In the genomic region with DNA sequence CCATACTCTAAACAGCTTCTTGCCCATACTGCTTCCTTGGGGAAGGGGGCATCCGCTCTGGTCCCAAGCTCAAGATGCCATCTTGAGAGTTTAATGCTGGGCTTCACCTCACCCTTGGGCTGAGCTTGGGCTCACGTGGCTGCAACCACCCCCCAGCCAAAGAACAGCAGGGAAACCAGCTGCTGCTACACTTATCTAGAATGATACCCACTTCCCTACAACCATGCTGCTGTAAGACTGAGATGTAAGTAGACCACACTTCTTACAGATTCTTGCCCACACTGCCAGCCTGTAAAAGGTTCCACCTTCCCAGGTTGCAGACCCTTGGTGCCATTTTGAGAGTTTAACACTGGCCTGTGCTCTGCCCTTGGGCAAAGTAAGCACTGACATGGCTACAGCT, we compare ENCODE assay signal across 21 cellular contexts. TPM values are rescaled to one million over a fixed set of nuclear protein-coding genes. Genes with fewer than 3 reads are reported as not detected.
DNase-seq lines count a peak whose midpoint lies in the region; ATAC-seq, FAIRE-seq and TF ChIP-seq lines count a peak whose summit lies in the region.
"Had no signal": no experiment of that assay in that cellular context is flagged by ENCODE, and none has a peak within 500 bp of the region (broad histone marks: within the 10 kb centered on the region; RNA-seq: fewer than 3 reads in every experiment).

No MANE protein-coding gene starts in this region.

- no peak overlapping the region for H3K18ac ChIP-seq in neuronal stem cell (ENCODE audit: low read length)

- peak overlapping the region in 6 of 11 experiments; percentile 4 to 45 (median 12); a peak in 5 of 22 replicates for H3K4me2 ChIP-seq in BLaER1 treated with 17β-estradiol and CSF1 and Interleukin-3, amounts not matched to agents 10 nM and 100 nM
- no peak overlapping the region for H3K4me2 ChIP-seq in neuronal stem cell (ENCODE audit: insufficient read depth, low read length, poor library complexity, severe bottlenecking)
- H3K4me2 ChIP-seq: GM23338 had no signal

- FAIRE-seq in bronchial epithelial cell (lab: Jason Lieb, UNC): peak; percentile 50
- FAIRE-seq: D721Med, GM12891 had no signal

- no peak overlapping the region for H3K14ac ChIP-seq in neuronal stem cell (ENCODE audit: low read length)

- H2AK5ac ChIP-seq in neuronal stem cell (ENCODE audit: low read depth, low read length): no peak overlapping the region

- H3K4ac ChIP-seq in neuronal stem cell (ENCODE audit: low read length): no peak overlapping the region

- H3K23ac ChIP-seq in neuronal stem cell (ENCODE audit: low read depth, low read length, poor library complexity): no peak overlapping the region

- H2BK15ac ChIP-seq in neuronal stem cell (ENCODE audit: low read length): no peak overlapping the region

- no peak overlapping the region for H2BK5ac ChIP-seq in neuronal stem cell (ENCODE audit: low read length)

- no CpG with 5 or more reads among the region's 2 CpGs for WGBS in neuronal stem cell (ENCODE audit: extremely low coverage in 2 of 2, insufficient read length in 2 of 2, insufficient replicate concordance in 1 of 2), 2 donors

- H2AFZ ChIP-seq in neuronal stem cell (ENCODE audit: low read length): no peak overlapping the region
- H2AFZ ChIP-seq: GM23338 had no signal

- no peak overlapping the region for H2BK120ac ChIP-seq in neuronal stem cell (ENCODE audit: low read depth, low read length)

- H3K79me1 ChIP-seq in neuronal stem cell (ENCODE audit: low read depth, low read length): peaks cover 2% of the 10 kb centered on the region

- H4K91ac ChIP-seq in neuronal stem cell (ENCODE audit: low read depth, low read length, poor library complexity): no peak overlapping the region

- ATAC-seq in GM19452 (IDR thresholded peaks at IDR 0.05; ENCODE audit: unreplicated experiment): no peak
- ATAC-seq: GM23338, HCT116 had no signal

- H3K4me3 ChIP-seq in BLaER1 treated with 17β-estradiol and CSF1 and Interleukin-3, amounts not matched to agents 10 nM and 100 nM: no peak overlapping the region
- H3K4me3 ChIP-seq in bronchial epithelial cell (ENCODE audit: low read depth, low read length): no peak overlapping the region
- H3K4me3 ChIP-seq in neuronal stem cell (ENCODE audit: low read length in 2 of 2): peak overlapping the region in 1 of 2 donors; percentile 36
- H3K4me3 ChIP-seq: GM23338 had no signal

- H4K20me1 ChIP-seq in BLaER1 treated with 17β-estradiol and CSF1 and Interleukin-3, amounts not matched to agents 10 nM and 100 nM: no peaks in the 10 kb centered on the region

- 0 out of 22 replicates have a peak, but pooled peaks cover 0 to 5% (median 0%) of the 10 kb centered on the region in 11 experiments for H3K36me3 ChIP-seq in BLaER1 treated with 17β-estradiol and CSF1 and Interleukin-3, amounts not matched to agents 10 nM and 100 nM
- H3K36me3 ChIP-seq in bronchial epithelial cell (ENCODE audit: control insufficient read depth, insufficient read depth, low read length) (no peaks in the 10 kb centered on the region), neuronal stem cell (replicated peaks in 1 of 2; ENCODE audit: control insufficient read depth in 2 of 2, insufficient read depth in 2 of 2, low read length in 2 of 2) (no peaks in the 10 kb centered on the region)

- DNase-seq in bronchial epithelial cell (ENCODE audit: low read depth): no peak
- no peak for DNase-seq in neuronal stem cell (ENCODE audit: low spot score)
- no peak for DNase-seq in GM03348 (ENCODE audit: low spot score)
- DNase-seq in iPS-NIHi11 (ENCODE audit: low spot score): no peak
- DNase-seq: CD4-positive, alpha-beta T cell; CD8-positive, alpha-beta memory T cell; DMS 273 treated with DMSO at 0.1 percent for 48 hours; EL; GDM1; H9 had no signal

- H4K8ac ChIP-seq in neuronal stem cell (ENCODE audit: low read depth, low read length): peak overlapping the region; percentile 20

- peaks cover 46 to 57% (median 49%) of the 10 kb centered on the region in 11 experiments for H3K9me3 ChIP-seq in BLaER1 treated with 17β-estradiol and CSF1 and Interleukin-3, amounts not matched to agents 10 nM and 100 nM (replicated peaks in 1 of 11)
- peaks cover 0 to 8% of the 10 kb centered on the region in 2 donors for H3K9me3 ChIP-seq in neuronal stem cell (replicated peaks in 1 of 2; ENCODE audit: control insufficient read depth in 2 of 2, insufficient read depth in 1 of 2, low read depth in 1 of 2, low read length in 2 of 2)

- peaks cover 0 to 13% (median 9%) of the 10 kb centered on the region in 10 experiments; a peak in 13 of 20 replicates for H3K4me1 ChIP-seq in BLaER1 treated with 17β-estradiol and CSF1 and Interleukin-3, amounts not matched to agents 10 nM and 100 nM
- H3K4me1 ChIP-seq in neuronal stem cell (ENCODE audit: control insufficient read depth in 2 of 2, insufficient read depth in 1 of 2, low read depth in 1 of 2, low read length in 2 of 2): no peaks in the 10 kb centered on the region

- H3K27ac ChIP-seq in BLaER1 treated with 17β-estradiol and CSF1 and Interleukin-3, amounts not matched to agents 10 nM and 100 nM: no peak overlapping the region
- H3K27ac ChIP-seq in neuronal stem cell (replicated peaks; ENCODE audit: low read length): no peak overlapping the region

- H3K9ac ChIP-seq in BLaER1 treated with 17β-estradiol and CSF1 and Interleukin-3, amounts not matched to agents 10 nM and 100 nM: no peak overlapping the region
- H3K9ac ChIP-seq in neuronal stem cell (ENCODE audit: low read depth, low read length, poor library complexity): no peak overlapping the region

- H2BK12ac ChIP-seq in neuronal stem cell (ENCODE audit: low read length): no peak overlapping the region

- H3K27me3 ChIP-seq in BLaER1 treated with 17β-estradiol and CSF1 and Interleukin-3, amounts not matched to agents 10 nM and 100 nM: no peaks in the 10 kb centered on the region
- H3K27me3 ChIP-seq in bronchial epithelial cell (ENCODE audit: control insufficient read depth, insufficient read depth, low read length) (no peaks in the 10 kb centered on the region), neuronal stem cell (ENCODE audit: control insufficient read depth in 3 of 3, insufficient read depth in 3 of 3, low read depth in 1 of 3, low read length in 3 of 3) (no peaks in the 10 kb centered on the region)

- no peak for TF ChIP-seq CTCF in bronchial epithelial cell (IDR thresholded peaks at IDR 0.05; ENCODE audit: insufficient read depth, low read length, severe bottlenecking)

RNA-seq across cellular contexts. Expression of a gene that starts 9.7 kb away (rescaled TPM):
- total RNA-seq in bronchial epithelial cell: not detected in 2 replicates
- polyA plus RNA-seq in neuronal stem cell (2013, experiment 1 of 2): not detected
- polyA plus RNA-seq in neuronal stem cell (2013, experiment 2 of 2): not detected
- total RNA-seq: A172; A673; CD4-positive, alpha-beta T cell; CD8-positive, alpha-beta memory T cell; GM23338; H4; H9 had no signal
- polyA plus RNA-seq: BJ; CD8-positive, alpha-beta memory T cell; GM23338 had no signal

RNA-seq across cellular contexts. Expression of a gene that starts 43.2 kb away (rescaled TPM):
- total RNA-seq in bronchial epithelial cell: not detected in 2 replicates
- polyA plus RNA-seq in neuronal stem cell (2013, experiment 1 of 2): not detected
- not detected for polyA plus RNA-seq in neuronal stem cell (2013, experiment 2 of 2)
- total RNA-seq: A172, A673, GM23338, H4, H9 had no signal
- polyA plus RNA-seq: BJ, GM23338 had no signal

RNA-seq across cellular contexts. Expression of a gene that starts 58.3 kb away (rescaled TPM):
- not detected in 2 replicates for total RNA-seq in bronchial epithelial cell
- polyA plus RNA-seq in neuronal stem cell (2013, experiment 1 of 2): not detected
- polyA plus RNA-seq in neuronal stem cell (2013, experiment 2 of 2): not detected
- total RNA-seq: A172; A673; CD4-positive, alpha-beta T cell; CD8-positive, alpha-beta memory T cell; GM23338; H4; H9 had no signal
- polyA plus RNA-seq: BJ; CD14-positive monocyte; CD8-positive, alpha-beta memory T cell; GM23338 had no signal
